ENCODE assay signal across 16 cellular contexts in the genomic region with DNA sequence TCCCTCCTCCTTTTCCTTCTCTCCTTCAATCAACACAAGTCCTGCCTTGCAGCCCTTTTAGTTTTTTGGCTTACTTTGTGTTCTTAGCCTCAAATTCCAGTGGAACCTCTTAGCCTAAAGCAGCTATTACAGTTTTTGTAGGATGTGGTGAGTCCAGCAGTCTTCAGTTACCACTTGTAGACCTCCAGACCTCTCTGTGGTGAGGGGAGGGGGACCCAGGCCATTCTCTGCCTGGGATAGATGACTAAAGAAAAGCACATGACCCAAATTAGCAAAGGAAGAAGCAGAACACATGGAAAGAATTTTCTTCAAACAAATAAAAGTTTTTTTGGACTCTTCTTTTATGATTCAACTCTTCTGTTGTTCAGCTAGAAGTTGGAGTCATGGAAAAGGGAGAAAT.
"Had no signal": no experiment of that assay in that cellular context is flagged by ENCODE, and none has a peak within 500 bp of the region (broad histone marks: within the 10 kb centered on the region; RNA-seq: fewer than 3 reads in every experiment).

No MANE protein-coding gene starts in this region.

- H3K36me3 ChIP-seq: cardiac muscle cell, gastrocnemius medialis, tibial artery, WERI-Rb-1 had no signal

- H3K27me3 ChIP-seq: body of pancreas, cardiac muscle cell, gastrocnemius medialis, tibial artery had no signal

- H3K9me3 ChIP-seq: body of pancreas, gastrocnemius medialis, tibial artery had no signal

- ATAC-seq: body of pancreas; gastrocnemius medialis; left ventricle myocardium superior; natural killer cell treated with Interleukin-12 subunit alpha and Interleukin-12 subunit beta and Interleukin-15 and Interleukin-18, amount 100 ng/mL, for 72 hours; T-cell had no signal

- H3K27ac ChIP-seq: body of pancreas, cardiac muscle cell, epithelial cell of prostate, gastrocnemius medialis, tibial artery, WERI-Rb-1 had no signal

- H3K4me1 ChIP-seq: body of pancreas, gastrocnemius medialis, tibial artery had no signal

- H3K4me3 ChIP-seq: body of pancreas, cardiac muscle cell, gastrocnemius medialis, tibial artery had no signal

- DNase-seq: activated CD4-positive, alpha-beta T cell treated with anti-CD3 and anti-CD28 coated beads for 1 hour; activated naive CD8-positive, alpha-beta T cell treated with anti-CD3 and anti-CD28 coated beads for 36 hours; activated T-cell treated with anti-CD3 and anti-CD28 coated beads, Interleukin-2, amount 50 U/mL, for 1 hour; body of pancreas; gastrocnemius medialis; hippocampal formation; left ventricle myocardium superior; mammary epithelial cell; midbrain; stimulated activated CD4-positive, alpha-beta T cell treated with anti-CD3 and anti-CD28 coated beads, Interleukin-4, amount 100 ng/mL, for 4 hours; T-cell; tibial artery; WERI-Rb-1 had no signal
